Comparison of ENCODE assay signal across 8 cellular contexts in genomic region chr21:15064576-15065380, GRCh38. TPM values are rescaled to one million over a fixed set of nuclear protein-coding genes. Genes with fewer than 3 reads are reported as not detected.
A peak's percentile ranks its signal among the peaks of the same experiment; 100 is the strongest.
DNase-seq lines count a peak whose midpoint lies in the region; ATAC-seq lines count a peak whose summit lies in the region.

TSS of gene NRIP1 (minus strand) at chr21:15065000. CDS start at chr21:14968192, 96,808 bp downstream.

- H3K79me1 ChIP-seq in neuronal stem cell (ENCODE audit: low read depth, low read length) = peaks cover 1% of the 10 kb centered on the region

- under 1% methylated on average over 115 of the region's 115 CpGs for WGBS in HUES64
- no CpG with 5 or more reads among the region's 115 CpGs for WGBS in neuronal stem cell (ENCODE audit: extremely low coverage in 2 of 2, insufficient read length in 2 of 2, insufficient replicate concordance in 1 of 2), 2 donors

- DNase-seq in COLO829 (ENCODE audit: low spot score) (peak; percentile 54), SK-MEL-5 (ENCODE audit: low read depth, low spot score) (peak; percentile 87), foreskin melanocyte (peak; percentile 87), neuronal stem cell (ENCODE audit: low spot score) (peak; percentile 86), stromal cell of bone marrow (ENCODE audit: low read depth) (peak; percentile 88)
- peak; percentile 71 for DNase-seq in activated naive CD4-positive, alpha-beta T cell treated with anti-CD3 and anti-CD28 coated beads for 36 hours

- H2AFZ ChIP-seq in neuronal stem cell (ENCODE audit: low read length) = peak within 1 kb of the TSS; percentile 95

- peaks cover 36% of the 10 kb centered on the region for H3K4me1 Mint-ChIP-seq in activated naive CD4-positive, alpha-beta T cell treated with anti-CD3 and anti-CD28 coated beads for 36 hours (ENCODE audit: low read depth)

- peak within 1 kb of the TSS; percentile 60 for H4K91ac ChIP-seq in neuronal stem cell (ENCODE audit: low read depth, low read length, poor library complexity)

- H3K4me3 Mint-ChIP-seq in activated naive CD4-positive, alpha-beta T cell treated with anti-CD3 and anti-CD28 coated beads for 36 hours = peak within 1 kb of the TSS; percentile 90

- in situ Hi-C loops in SK-MEL-5 (cut with HindIII; ENCODE audit: low pct_unique_long_range_greater_than_20kb, low sequenced_read_pairs) = no loop called here

- H3K4me2 ChIP-seq in neuronal stem cell (ENCODE audit: insufficient read depth, low read length, poor library complexity, severe bottlenecking) = peak within 1 kb of the TSS; percentile 77

- H2BK12ac ChIP-seq in neuronal stem cell (ENCODE audit: low read length) = no peak within 1 kb of the TSS

- peak within 1 kb of the TSS; percentile 91 for H2BK5ac ChIP-seq in neuronal stem cell (ENCODE audit: low read length)

- H3K18ac ChIP-seq in neuronal stem cell (ENCODE audit: low read length) = peak within 1 kb of the TSS; percentile 99

- peak within 1 kb of the TSS; percentile 68 for H3K4ac ChIP-seq in neuronal stem cell (ENCODE audit: low read length)

- peak; percentile 72 for ATAC-seq in GM21423 (IDR thresholded peaks at IDR 0.05; ENCODE audit: unreplicated experiment)

- no peaks in the 10 kb centered on the region for H3K27me3 Mint-ChIP-seq in activated naive CD4-positive, alpha-beta T cell treated with anti-CD3 and anti-CD28 coated beads for 36 hours (ENCODE audit: low read depth)

- no peaks in the 10 kb centered on the region for H3K9me3 Mint-ChIP-seq in activated naive CD4-positive, alpha-beta T cell treated with anti-CD3 and anti-CD28 coated beads for 36 hours

- peak within 1 kb of the TSS; percentile 82 for H3K23ac ChIP-seq in neuronal stem cell (ENCODE audit: low read depth, low read length, poor library complexity)

- peak within 1 kb of the TSS; percentile 85 for H3K4me3 ChIP-seq in HUES64 (ENCODE audit: low read length)
- H3K4me3 ChIP-seq in neuronal stem cell (ENCODE audit: low read length in 2 of 2) = peak within 1 kb of the TSS; percentile 92 to 99

- H3K36me3 ChIP-seq in HUES64 (ENCODE audit: insufficient read depth, low read length) = no peaks in the 10 kb centered on the region
- H3K36me3 ChIP-seq in neuronal stem cell (replicated peaks in 1 of 2; ENCODE audit: control insufficient read depth in 2 of 2, insufficient read depth in 2 of 2, low read length in 2 of 2) = no peaks in the 10 kb centered on the region

- peak within 1 kb of the TSS; percentile 90 for H3K14ac ChIP-seq in neuronal stem cell (ENCODE audit: low read length)

- H3K9ac ChIP-seq in HUES64 (ENCODE audit: low read depth, low read length) = peak within 1 kb of the TSS; percentile 79
- H3K9ac ChIP-seq in neuronal stem cell (ENCODE audit: low read depth, low read length, poor library complexity) = peak within 1 kb of the TSS; percentile 97

- H3K27ac ChIP-seq in HUES64 (ENCODE audit: low read depth, low read length) = peak within 1 kb of the TSS; percentile 46; the same call in 1 of the 2 replicates
- peak within 1 kb of the TSS; percentile 90 for H3K27ac ChIP-seq in neuronal stem cell (replicated peaks; ENCODE audit: low read length)

- CTCF ChIA-PET in activated naive CD4-positive, alpha-beta T cell treated with anti-CD3 and anti-CD28 coated beads for 36 hours (lab: Charles Lee) = interaction anchor here (2.5 kb wide), 1 partner anchor 13 kb away, joined by 9 read pairs; no protein-coding TSS in a partner anchor

- peaks cover 43% of the 10 kb centered on the region for H3K4me1 ChIP-seq in HUES64 (ENCODE audit: insufficient read depth, low read length)
- peaks cover 8 to 12% of the 10 kb centered on the region in 2 donors for H3K4me1 ChIP-seq in neuronal stem cell (ENCODE audit: control insufficient read depth in 2 of 2, insufficient read depth in 1 of 2, low read depth in 1 of 2, low read length in 2 of 2)

- peaks cover 35% of the 10 kb centered on the region for H3K27me3 ChIP-seq in HUES64 (ENCODE audit: insufficient read depth, low read length)
- H3K27me3 ChIP-seq in neuronal stem cell (ENCODE audit: control insufficient read depth in 3 of 3, insufficient read depth in 3 of 3, low read depth in 1 of 3, low read length in 3 of 3) = no peaks in the 10 kb centered on the region

- H4K8ac ChIP-seq in neuronal stem cell (ENCODE audit: low read depth, low read length) = no peak within 1 kb of the TSS

- H2BK15ac ChIP-seq in neuronal stem cell (ENCODE audit: low read length) = peak within 1 kb of the TSS; percentile 86

- H3K9me3 ChIP-seq in HUES64 (ENCODE audit: insufficient read depth, low read depth, low read length) (no peaks in the 10 kb centered on the region), neuronal stem cell (replicated peaks in 1 of 2; ENCODE audit: control insufficient read depth in 2 of 2, insufficient read depth in 1 of 2, low read depth in 1 of 2, low read length in 2 of 2) (no peaks in the 10 kb centered on the region)

- intact Hi-C loops in activated naive CD4-positive, alpha-beta T cell treated with anti-CD3 and anti-CD28 coated beads for 36 hours (cut with micrococcal nuclease) = loop anchor here (1.0 to 5.0 kb wide), 4 partner anchors 7 to 763 kb away; partner anchors contain the start of genes HSPA13 and SAMSN1

- no peaks in the 10 kb centered on the region for H3K36me3 Mint-ChIP-seq in activated naive CD4-positive, alpha-beta T cell treated with anti-CD3 and anti-CD28 coated beads for 36 hours (ENCODE audit: low read depth)

- peak within 1 kb of the TSS; percentile 98 for H2AK5ac ChIP-seq in neuronal stem cell (ENCODE audit: low read depth, low read length)

- H2BK120ac ChIP-seq in neuronal stem cell (ENCODE audit: low read depth, low read length) = peak within 1 kb of the TSS; percentile 43

- peak within 1 kb of the TSS; percentile 94 for H3K27ac Mint-ChIP-seq in activated naive CD4-positive, alpha-beta T cell treated with anti-CD3 and anti-CD28 coated beads for 36 hours

RNA-seq across cellular contexts. Expression of gene NRIP1, which starts in this region (rescaled TPM):
- 20.2 TPM for polyA plus RNA-seq in HUES64 (2013, experiment 1 of 2)
- polyA plus RNA-seq in HUES64 (2013, experiment 2 of 2) = 26.4 TPM
- 9.3 and 9.4 TPM in 2 replicates for total RNA-seq in SK-MEL-5 (2014; rRNA removed; shearing (Covaris generic))
- polyA plus RNA-seq in SK-MEL-5 (2015; cell fraction: cytosol; rRNA removed) = 2.0 and 3.5 TPM in 2 replicates
- 3.8 and 4.6 TPM in 2 replicates for polyA plus RNA-seq in SK-MEL-5 (2015; cell fraction: nucleus; rRNA removed)
- total RNA-seq in activated naive CD4-positive, alpha-beta T cell treated with anti-CD3 and anti-CD28 coated beads for 36 hours = 1 to 10 TPM; 6.1 to 6.5 TPM
- polyA plus RNA-seq in neuronal stem cell (2013, experiment 1 of 2) = 37.9 TPM
- polyA plus RNA-seq in neuronal stem cell (2013, experiment 2 of 2) = 39.2 TPM

Comparison
In these comparisons a context has a peak if more than half of its experiments do, and no peak if none do; other contexts are left out.
1. Peak in every context shown above with its lines: DNase-seq, ATAC-seq, H3K4me3 ChIP-seq and H3K27ac ChIP-seq.